6 cellular contexts compared by ENCODE assay signal in the genomic region with DNA sequence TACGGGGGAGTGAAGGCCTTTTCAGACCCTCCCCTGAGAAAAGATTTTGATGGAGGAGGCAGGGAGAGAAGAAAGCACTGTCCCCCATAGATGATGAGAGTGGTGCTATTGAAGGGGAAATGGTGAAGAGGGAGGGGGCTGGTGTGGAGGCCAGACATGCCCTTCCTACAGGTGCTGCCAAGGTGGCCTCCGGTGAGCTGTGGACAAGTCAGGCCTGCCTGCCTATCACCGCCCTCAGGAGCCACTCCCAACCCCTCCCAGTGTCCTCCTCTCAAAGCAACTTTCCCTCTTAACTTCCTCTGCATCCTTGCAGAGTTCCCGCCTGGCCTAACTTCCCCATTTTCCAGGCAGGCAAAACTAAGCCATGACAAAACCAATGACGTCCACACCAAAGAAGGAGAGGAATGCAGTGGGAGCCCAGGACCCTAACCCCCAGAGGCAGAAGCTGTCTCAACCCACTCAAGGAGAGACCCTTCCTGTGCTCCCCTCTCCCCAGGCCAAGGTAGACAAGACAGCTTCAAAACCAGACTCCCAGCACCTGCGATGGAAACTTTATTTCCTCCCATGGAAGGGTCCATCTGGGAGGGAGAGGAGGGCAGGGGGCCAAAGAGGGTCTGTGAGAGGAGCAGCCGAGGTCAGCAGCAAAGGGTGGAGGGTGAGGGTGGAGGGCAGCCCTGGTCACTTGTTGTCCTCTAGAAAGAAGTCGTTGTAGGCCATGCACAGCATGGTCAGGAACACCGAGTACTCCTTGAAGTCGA. TPM values are rescaled to one million over a fixed set of nuclear protein-coding genes. Genes with fewer than 3 reads are reported as not detected.
A peak's percentile ranks its signal among the peaks of the same experiment; 100 is the strongest.
DNase-seq lines count a peak whose midpoint lies in the region; ATAC-seq and TF ChIP-seq lines count a peak whose summit lies in the region.

No MANE protein-coding gene starts in this region.

- TF ChIP-seq CTCF in right lobe of liver (IDR thresholded peaks at IDR 0.05) (no peak), omental fat pad (IDR thresholded peaks at IDR 0.05) (no peak)

- no peaks in the 10 kb centered on the region for H3K9me3 Mint-ChIP-seq in activated CD4-positive, alpha-beta memory T cell treated with anti-CD3 and anti-CD28 coated beads, Interleukin-2, amount 10 ng/mL, durations not matched to agents 7 days and 5 days

- H3K4me1 ChIP-seq in BLaER1 treated with 17β-estradiol and CSF1 and Interleukin-3, amounts not matched to agents 10 nM and 100 nM, result peaks cover 67 to 97% (median 86%) of the 10 kb centered on the region in 10 experiments
- no peaks in the 10 kb centered on the region for H3K4me1 ChIP-seq in right lobe of liver

- H3K4me3 ChIP-seq in BLaER1 treated with 17β-estradiol and CSF1 and Interleukin-3, amounts not matched to agents 10 nM and 100 nM, result peak overlapping the region; percentile 43 to 75 (median 56); a peak in 18 of 20 replicates
- H3K4me3 ChIP-seq in right lobe of liver, result peak overlapping the region in 1 of 3 donors; percentile 41

- H3K4me3 Mint-ChIP-seq in activated CD4-positive, alpha-beta memory T cell treated with anti-CD3 and anti-CD28 coated beads, Interleukin-2, amount 10 ng/mL, durations not matched to agents 7 days and 5 days, result peak overlapping the region; percentile 99

- no peaks in the 10 kb centered on the region for H3K27me3 Mint-ChIP-seq in activated CD4-positive, alpha-beta memory T cell treated with anti-CD3 and anti-CD28 coated beads, Interleukin-2, amount 10 ng/mL, durations not matched to agents 7 days and 5 days

- peak overlapping the region; percentile 94 for H3K27ac Mint-ChIP-seq in activated CD4-positive, alpha-beta memory T cell treated with anti-CD3 and anti-CD28 coated beads, Interleukin-2, amount 10 ng/mL, durations not matched to agents 7 days and 5 days

- peak overlapping the region in 9 of 11 experiments; percentile 48 to 84 (median 73); a peak in 17 of 22 replicates for H3K9ac ChIP-seq in BLaER1 treated with 17β-estradiol and CSF1 and Interleukin-3, amounts not matched to agents 10 nM and 100 nM

- H3K4me1 Mint-ChIP-seq in activated CD4-positive, alpha-beta memory T cell treated with anti-CD3 and anti-CD28 coated beads, Interleukin-2, amount 10 ng/mL, durations not matched to agents 7 days and 5 days, result peaks cover 79% of the 10 kb centered on the region

- CTCF ChIA-PET in activated CD4-positive, alpha-beta memory T cell treated with anti-CD3 and anti-CD28 coated beads, Interleukin-2, amount 10 ng/mL, durations not matched to agents 7 days and 5 days (lab: Charles Lee), result interaction anchor here (1.0 to 6.1 kb wide), 5 partner anchors 9 to 81 kb away, joined by 3 to 202 read pairs (median 5); a partner anchor contains a TSS

- H3K27me3 ChIP-seq in BLaER1 treated with 17β-estradiol and CSF1 and Interleukin-3, amounts not matched to agents 10 nM and 100 nM, result peaks cover 0 to 23% (median 5%) of the 10 kb centered on the region in 11 experiments; a peak in 12 of 22 replicates
- peaks cover 0 to 3% of the 10 kb centered on the region in 2 donors for H3K27me3 ChIP-seq in right lobe of liver

- no peaks in the 10 kb centered on the region for H4K20me1 ChIP-seq in BLaER1 treated with 17β-estradiol and CSF1 and Interleukin-3, amounts not matched to agents 10 nM and 100 nM

- ATAC-seq in right lobe of liver (no peak), omental fat pad (ENCODE audit: low FRiP score) (no peak), HG02938 (IDR thresholded peaks at IDR 0.05; ENCODE audit: unreplicated experiment) (no peak)

- peaks cover 61% of the 10 kb centered on the region for H3K36me3 Mint-ChIP-seq in activated CD4-positive, alpha-beta memory T cell treated with anti-CD3 and anti-CD28 coated beads, Interleukin-2, amount 10 ng/mL, durations not matched to agents 7 days and 5 days (ENCODE audit: low read depth)

- no peaks in the 10 kb centered on the region for H3K9me3 ChIP-seq in BLaER1 treated with 17β-estradiol and CSF1 and Interleukin-3, amounts not matched to agents 10 nM and 100 nM (replicated peaks in 1 of 11)
- no peaks in the 10 kb centered on the region for H3K9me3 ChIP-seq in right lobe of liver

- no peak for TF ChIP-seq POLR2A in right lobe of liver (IDR thresholded peaks at IDR 0.05)

- peak overlapping the region; percentile 84 to 97 (median 94) for H3K4me2 ChIP-seq in BLaER1 treated with 17β-estradiol and CSF1 and Interleukin-3, amounts not matched to agents 10 nM and 100 nM

- WGBS in right lobe of liver (ENCODE audit: insufficient coverage, low coverage, low lambda C conversion rate, missing lambda C conversion rate), result 51% methylated on average over 3 of the region's 10 CpGs

- no peak for DNase-seq in activated CD4-positive, alpha-beta memory T cell treated with anti-CD3 and anti-CD28 coated beads, Interleukin-2, amount 10 ng/mL, durations not matched to agents 7 days and 5 days
- DNase-seq in right lobe of liver (peak in 1 of 3 donors; percentile 42), NCI-H128 (lab: John Stamatoyannopoulos, UW; ENCODE audit: unreplicated experiment) (no peak), omental fat pad (ENCODE audit: low spot score) (no peak)

- peaks cover 0 to 9% (median 0%) of the 10 kb centered on the region in 11 experiments; a peak in 3 of 22 replicates for H3K36me3 ChIP-seq in BLaER1 treated with 17β-estradiol and CSF1 and Interleukin-3, amounts not matched to agents 10 nM and 100 nM
- no peaks in the 10 kb centered on the region for H3K36me3 ChIP-seq in right lobe of liver

- POLR2A ChIA-PET in activated CD4-positive, alpha-beta memory T cell treated with anti-CD3 and anti-CD28 coated beads, Interleukin-2, amount 10 ng/mL, durations not matched to agents 7 days and 5 days (lab: Charles Lee), result interaction anchor here (1.0 to 7.1 kb wide), 7 partner anchors 8 to 98 kb away, joined by 3 to 281 read pairs (median 99); a partner anchor contains a TSS

- intact Hi-C loops in right lobe of liver (cut with DNase I), result no loop called here

- H3K27ac ChIP-seq in BLaER1 treated with 17β-estradiol and CSF1 and Interleukin-3, amounts not matched to agents 10 nM and 100 nM, result peak overlapping the region in 10 of 11 experiments; percentile 61 to 87 (median 73); a peak in 20 of 22 replicates
- H3K27ac ChIP-seq in right lobe of liver, result peak overlapping the region in 2 of 3 donors; percentile 75 to 84

RNA-seq across cellular contexts. Expression of a gene that starts 1.0 kb away (rescaled TPM):
- total RNA-seq in activated CD4-positive, alpha-beta memory T cell treated with anti-CD3 and anti-CD28 coated beads, Interleukin-2, amount 10 ng/mL, durations not matched to agents 7 days and 5 days, result 100 to 1,000 TPM; 781 to 799 TPM
- total RNA-seq in right lobe of liver, result 10 to 100 TPM in 5 of 6 experiments, 1 to 10 TPM in 1; 6.6 to 24.0 (median 12.0) TPM
- total RNA-seq in omental fat pad, result 100 to 1,000 TPM; 315 to 566 (median 427) TPM

RNA-seq across cellular contexts. Expression of a gene that starts 3.9 kb away (rescaled TPM):
- 1 to 10 TPM; 2.2 to 4.7 TPM for total RNA-seq in activated CD4-positive, alpha-beta memory T cell treated with anti-CD3 and anti-CD28 coated beads, Interleukin-2, amount 10 ng/mL, durations not matched to agents 7 days and 5 days
- not detected for total RNA-seq in right lobe of liver
- not detected for total RNA-seq in omental fat pad

RNA-seq across cellular contexts. Expression of a gene that starts 8.8 kb away (rescaled TPM):
- 1,000 to 10,000 TPM; 1,297 to 1,322 TPM for total RNA-seq in activated CD4-positive, alpha-beta memory T cell treated with anti-CD3 and anti-CD28 coated beads, Interleukin-2, amount 10 ng/mL, durations not matched to agents 7 days and 5 days
- total RNA-seq in right lobe of liver (10 to 100 TPM in 4 of 6 experiments, 1 to 10 TPM in 2; 7.6 to 21.6 (median 14.0) TPM), omental fat pad (100 to 1,000 TPM; 323 to 723 (median 337) TPM)

RNA-seq across cellular contexts. Expression of a gene that starts 12.3 kb away (rescaled TPM):
- total RNA-seq in activated CD4-positive, alpha-beta memory T cell treated with anti-CD3 and anti-CD28 coated beads, Interleukin-2, amount 10 ng/mL, durations not matched to agents 7 days and 5 days, result not detected
- total RNA-seq in right lobe of liver (under 1 TPM in 1 of 6 experiments, not detected in 5; 0.29 TPM), omental fat pad (1 to 10 TPM in 3 of 4 donors, not detected in 1; 1.7 to 3.2 (median 2.7) TPM)

RNA-seq across cellular contexts. Expression of a gene that starts 28.8 kb away (rescaled TPM):
- total RNA-seq in activated CD4-positive, alpha-beta memory T cell treated with anti-CD3 and anti-CD28 coated beads, Interleukin-2, amount 10 ng/mL, durations not matched to agents 7 days and 5 days, result 1 to 10 TPM in 1 of 2 experiments, under 1 TPM in 1; 0.85 to 1.2 TPM
- not detected for total RNA-seq in right lobe of liver
- 1 to 10 TPM in 2 of 4 donors, not detected in 2; 1.3 to 6.5 TPM for total RNA-seq in omental fat pad

Comparison
In these comparisons a context has a peak if more than half of its experiments do, and no peak if none do; other contexts are left out.
1. RNA of a gene that starts 1.0 kb away (total RNA-seq): 781 to 799 TPM in activated CD4-positive, alpha-beta memory T cell treated with anti-CD3 and anti-CD28 coated beads, Interleukin-2, amount 10 ng/mL, durations not matched to agents 7 days and 5 days and 315 to 566 TPM in omental fat pad; 6.6 to 24.0 TPM in right lobe of liver; every median in the first group is over 10 times any median in the second.
2. RNA of a gene that starts 8.8 kb away (total RNA-seq): 1,297 to 1,322 TPM in activated CD4-positive, alpha-beta memory T cell treated with anti-CD3 and anti-CD28 coated beads, Interleukin-2, amount 10 ng/mL, durations not matched to agents 7 days and 5 days and 323 to 723 TPM in omental fat pad; 7.6 to 21.6 TPM in right lobe of liver; every median in the first group is over 10 times any median in the second.